1 cellular context compared by ENCODE assay signal in the genomic region with DNA sequence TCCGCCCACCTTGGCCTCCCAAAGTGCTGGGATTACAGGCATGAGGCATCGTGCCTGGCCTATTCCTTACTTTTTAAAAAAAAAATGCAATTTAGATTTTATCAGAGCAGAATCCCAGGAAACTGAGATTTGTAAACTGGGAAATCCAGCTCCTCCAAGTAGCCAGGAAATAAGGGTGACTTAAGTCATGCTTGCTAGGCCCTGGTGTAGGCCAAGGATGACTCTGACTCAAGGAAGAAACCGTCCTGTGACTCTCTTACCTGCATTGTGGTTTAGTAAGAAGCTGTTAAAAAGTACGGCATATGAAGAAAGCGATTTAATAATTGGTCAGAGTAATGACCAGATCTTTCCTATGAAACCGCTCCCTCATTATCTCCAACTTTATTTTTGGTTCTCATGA.
TF ChIP-seq lines count a peak whose summit lies in the region.

No MANE protein-coding gene starts in this region.

TF ChIP-seq in SK-N-SH treated with all-trans-retinoic acid at 6 μM for 48 hours, 23 proteins besides CTCF, POLR2A, EP300 and RAD21 (continued from another document):
- TF ChIP-seq, protein P1, sequence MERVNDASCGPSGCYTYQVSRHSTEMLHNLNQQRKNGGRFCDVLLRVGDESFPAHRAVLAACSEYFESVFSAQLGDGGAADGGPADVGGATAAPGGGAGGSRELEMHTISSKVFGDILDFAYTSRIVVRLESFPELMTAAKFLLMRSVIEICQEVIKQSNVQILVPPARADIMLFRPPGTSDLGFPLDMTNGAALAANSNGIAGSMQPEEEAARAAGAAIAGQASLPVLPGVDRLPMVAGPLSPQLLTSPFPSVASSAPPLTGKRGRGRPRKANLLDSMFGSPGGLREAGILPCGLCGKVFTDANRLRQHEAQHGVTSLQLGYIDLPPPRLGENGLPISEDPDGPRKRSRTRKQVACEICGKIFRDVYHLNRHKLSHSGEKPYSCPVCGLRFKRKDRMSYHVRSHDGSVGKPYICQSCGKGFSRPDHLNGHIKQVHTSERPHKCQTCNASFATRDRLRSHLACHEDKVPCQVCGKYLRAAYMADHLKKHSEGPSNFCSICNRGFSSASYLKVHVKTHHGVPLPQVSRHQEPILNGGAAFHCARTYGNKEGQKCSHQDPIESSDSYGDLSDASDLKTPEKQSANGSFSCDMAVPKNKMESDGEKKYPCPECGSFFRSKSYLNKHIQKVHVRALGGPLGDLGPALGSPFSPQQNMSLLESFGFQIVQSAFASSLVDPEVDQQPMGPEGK (CRISPR knock-in tag; IDR thresholded peaks at IDR 0.05; ENCODE audit: borderline replicate concordance), result no peak
- TF ChIP-seq RARB (CRISPR knock-in tag; IDR thresholded peaks at IDR 0.05) (no peak), BACH2 (CRISPR knock-in tag; IDR thresholded peaks at IDR 0.05; ENCODE audit: borderline replicate concordance) (no peak), ISL1 (CRISPR knock-in tag; IDR thresholded peaks at IDR 0.05) (no peak)
